Comparison of ENCODE assay signal across 7 cellular contexts in genomic region chr11:85685131-85685819, GRCh38. TPM values are rescaled to one million over a fixed set of nuclear protein-coding genes. Genes with fewer than 3 reads are reported as not detected.
DNase-seq lines count a peak whose midpoint lies in the region; ATAC-seq, FAIRE-seq and TF ChIP-seq lines count a peak whose summit lies in the region.
"Had no signal": no experiment of that assay in that cellular context is flagged by ENCODE, and none has a peak within 500 bp of the region (broad histone marks: within the 10 kb centered on the region; RNA-seq: fewer than 3 reads in every experiment).

No MANE protein-coding gene starts in this region.

- peak overlapping the region; percentile 71 for H3K4me3 ChIP-seq in astrocyte (ENCODE audit: insufficient read depth, low read depth, low read length)
- peak overlapping the region; percentile 33 to 58 for H3K4me3 ChIP-seq in muscle layer of colon (ENCODE audit: low read depth in 1 of 2, low read length in 2 of 2)
- no peak overlapping the region for H3K4me3 ChIP-seq in MM.1S (ENCODE audit: low read length)
- H3K4me3 ChIP-seq: body of pancreas had no signal

- peaks cover 2% of the 10 kb centered on the region for H3K36me3 Mint-ChIP-seq in astrocyte (ENCODE audit: low read depth, unreplicated experiment)
- peaks cover 4% of the 10 kb centered on the region for H3K36me3 Mint-ChIP-seq in natural killer cell treated with Interleukin-12 subunit alpha and Interleukin-12 subunit beta and Interleukin-15 and Interleukin-18, amount 100 ng/mL, for 72 hours

- H4K20me1 ChIP-seq in astrocyte (ENCODE audit: insufficient read depth, low read length), result no peaks in the 10 kb centered on the region
- H4K20me1 ChIP-seq in MM.1S (ENCODE audit: insufficient read depth, low read length), result no peaks in the 10 kb centered on the region

- H2AFZ ChIP-seq in astrocyte (ENCODE audit: low read depth, low read length) (peak overlapping the region; percentile 89), MM.1S (ENCODE audit: low read length) (no peak overlapping the region)

- H3K36me3 ChIP-seq in astrocyte (ENCODE audit: insufficient read depth, low read length) (no peaks in the 10 kb centered on the region), muscle layer of colon (ENCODE audit: insufficient read depth, low read length) (no peaks in the 10 kb centered on the region), MM.1S (replicated peaks; ENCODE audit: insufficient read depth, low read length) (no peaks in the 10 kb centered on the region)

- H3K9ac ChIP-seq in astrocyte (ENCODE audit: low read length) (peak overlapping the region; percentile 76), muscle layer of colon (ENCODE audit: low read length) (peak overlapping the region; percentile 12), MM.1S (ENCODE audit: low read length) (no peak overlapping the region)

- H3K9me3 ChIP-seq in astrocyte (ENCODE audit: insufficient read depth, low read depth, low read length), result no peaks in the 10 kb centered on the region
- H3K9me3 ChIP-seq in muscle layer of colon (ENCODE audit: low read length), result no peaks in the 10 kb centered on the region
- no peaks in the 10 kb centered on the region for H3K9me3 ChIP-seq in MM.1S (replicated peaks; ENCODE audit: insufficient read depth, low read length)
- H3K9me3 ChIP-seq: body of pancreas had no signal

- peak overlapping the region; percentile 10 for H3K27ac Mint-ChIP-seq in astrocyte (ENCODE audit: unreplicated experiment)
- peak overlapping the region in 1 of 2 donors; percentile 75 for H3K27ac Mint-ChIP-seq in natural killer cell treated with Interleukin-12 subunit alpha and Interleukin-12 subunit beta and Interleukin-15 and Interleukin-18, amount 100 ng/mL, for 72 hours

- no peaks in the 10 kb centered on the region for H3F3A ChIP-seq in MM.1S (ENCODE audit: insufficient read depth, low read length)

- no peaks in the 10 kb centered on the region for H3K9me2 ChIP-seq in MM.1S (replicated peaks; ENCODE audit: insufficient read depth, low read length)

- H3K4me1 ChIP-seq in astrocyte (ENCODE audit: insufficient read depth, low read length), result peaks cover 12% of the 10 kb centered on the region
- peaks cover 33% of the 10 kb centered on the region for H3K4me1 ChIP-seq in muscle layer of colon (ENCODE audit: insufficient read depth, low read length)
- no peaks in the 10 kb centered on the region for H3K4me1 ChIP-seq in MM.1S (ENCODE audit: low read length)

- H3K4me1 Mint-ChIP-seq in astrocyte (ENCODE audit: low read depth, unreplicated experiment), result peaks cover 2% of the 10 kb centered on the region
- peaks cover 22 to 28% of the 10 kb centered on the region in 2 donors for H3K4me1 Mint-ChIP-seq in natural killer cell treated with Interleukin-12 subunit alpha and Interleukin-12 subunit beta and Interleukin-15 and Interleukin-18, amount 100 ng/mL, for 72 hours (ENCODE audit: low read depth in 2 of 2)

- DNase-seq in DMS 273 (lab: John Stamatoyannopoulos, UW; ENCODE audit: unreplicated experiment) (peak; percentile 81), astrocyte (ENCODE audit: low read depth) (no peak), MM.1S (no peak)
- DNase-seq in natural killer cell treated with Interleukin-12 subunit alpha and Interleukin-12 subunit beta and Interleukin-15 and Interleukin-18, amount 100 ng/mL, for 72 hours (ENCODE audit: low spot score), result no peak

- H3K27me3 ChIP-seq in astrocyte (ENCODE audit: insufficient read depth, low read length), result no peaks in the 10 kb centered on the region
- H3K27me3 ChIP-seq in muscle layer of colon (ENCODE audit: control insufficient read depth in 1 of 2, insufficient read depth in 2 of 2, low read length in 2 of 2), result no peaks in the 10 kb centered on the region
- no peaks in the 10 kb centered on the region for H3K27me3 ChIP-seq in MM.1S (replicated peaks; ENCODE audit: insufficient read depth, low read length)
- H3K27me3 ChIP-seq: body of pancreas had no signal

- H3K27ac ChIP-seq in astrocyte (ENCODE audit: low read depth, low read length) (peak overlapping the region; percentile 65), muscle layer of colon (ENCODE audit: low read depth, low read length) (peak overlapping the region; percentile 75), MM.1S (ENCODE audit: low read length) (no peak overlapping the region)

- H3K27me3 Mint-ChIP-seq in astrocyte (ENCODE audit: low read depth, unreplicated experiment), result no peaks in the 10 kb centered on the region
- H3K27me3 Mint-ChIP-seq in natural killer cell treated with Interleukin-12 subunit alpha and Interleukin-12 subunit beta and Interleukin-15 and Interleukin-18, amount 100 ng/mL, for 72 hours, result no peaks in the 10 kb centered on the region

- TF ChIP-seq CTCF in astrocyte (IDR thresholded peaks at IDR 0.05; ENCODE audit: insufficient read depth, low read depth, low read length) (no peak), MM.1S (IDR thresholded peaks at IDR 0.05; ENCODE audit: low read length) (no peak)

- H3K79me2 ChIP-seq in astrocyte (ENCODE audit: insufficient read depth, low read length), result no peaks in the 10 kb centered on the region
- H3K79me2 ChIP-seq in MM.1S (ENCODE audit: low read length), result no peaks in the 10 kb centered on the region

- H3K4me2 ChIP-seq in astrocyte (ENCODE audit: low read length), result peak overlapping the region; percentile 89
- no peak overlapping the region for H3K4me2 ChIP-seq in MM.1S (ENCODE audit: low read depth, low read length)

- no peak overlapping the region for H3K4me3 Mint-ChIP-seq in astrocyte (ENCODE audit: unreplicated experiment)
- no peak overlapping the region for H3K4me3 Mint-ChIP-seq in natural killer cell treated with Interleukin-12 subunit alpha and Interleukin-12 subunit beta and Interleukin-15 and Interleukin-18, amount 100 ng/mL, for 72 hours

- peak; percentile 32 for FAIRE-seq in astrocyte (lab: Jason Lieb, UNC)

- peaks cover 1% of the 10 kb centered on the region for H3K9me3 Mint-ChIP-seq in astrocyte (ENCODE audit: unreplicated experiment)
- no peaks in the 10 kb centered on the region for H3K9me3 Mint-ChIP-seq in natural killer cell treated with Interleukin-12 subunit alpha and Interleukin-12 subunit beta and Interleukin-15 and Interleukin-18, amount 100 ng/mL, for 72 hours

- no peak for ATAC-seq in GM19395 (IDR thresholded peaks at IDR 0.05; ENCODE audit: unreplicated experiment)
- ATAC-seq in natural killer cell treated with Interleukin-12 subunit alpha and Interleukin-12 subunit beta and Interleukin-15 and Interleukin-18, amount 100 ng/mL, for 72 hours, result no peak

RNA-seq across cellular contexts. Expression of gene CCDC89, which starts 0.7 kb away (rescaled TPM):
- 0.26 and 0.30 TPM in 2 replicates for total RNA-seq in astrocyte
- 1 to 10 TPM; 1.6 to 1.7 TPM for total RNA-seq in natural killer cell treated with Interleukin-12 subunit alpha and Interleukin-12 subunit beta and Interleukin-15 and Interleukin-18, amount 100 ng/mL, for 72 hours
- total RNA-seq: body of pancreas had no signal

RNA-seq across cellular contexts. Expression of gene CREBZF, which starts 20.3 kb away (rescaled TPM):
- total RNA-seq in astrocyte, result 28.6 and 31.0 TPM in 2 replicates
- 10 to 100 TPM; 46.1 to 84.6 TPM for total RNA-seq in natural killer cell treated with Interleukin-12 subunit alpha and Interleukin-12 subunit beta and Interleukin-15 and Interleukin-18, amount 100 ng/mL, for 72 hours

RNA-seq across cellular contexts. Expression of gene TMEM126A, which starts 37.5 kb away (rescaled TPM):
- total RNA-seq in astrocyte, result 45.3 and 47.2 TPM in 2 replicates
- 10 to 100 TPM; 33.0 to 46.3 TPM for total RNA-seq in natural killer cell treated with Interleukin-12 subunit alpha and Interleukin-12 subunit beta and Interleukin-15 and Interleukin-18, amount 100 ng/mL, for 72 hours

RNA-seq across cellular contexts. Expression of gene TMEM126B, which starts 56.9 kb away (rescaled TPM):
- 50.9 and 51.3 TPM in 2 replicates for total RNA-seq in astrocyte
- total RNA-seq in natural killer cell treated with Interleukin-12 subunit alpha and Interleukin-12 subunit beta and Interleukin-15 and Interleukin-18, amount 100 ng/mL, for 72 hours, result 10 to 100 TPM; 43.0 to 43.9 TPM

RNA-seq across cellular contexts. Expression of gene DLG2, which starts 58.1 kb away (rescaled TPM):
- 1.8 and 2.8 TPM in 2 replicates for total RNA-seq in astrocyte
- total RNA-seq in natural killer cell treated with Interleukin-12 subunit alpha and Interleukin-12 subunit beta and Interleukin-15 and Interleukin-18, amount 100 ng/mL, for 72 hours, result 1 to 10 TPM; 1.1 to 1.7 TPM
